In the genomic region with DNA sequence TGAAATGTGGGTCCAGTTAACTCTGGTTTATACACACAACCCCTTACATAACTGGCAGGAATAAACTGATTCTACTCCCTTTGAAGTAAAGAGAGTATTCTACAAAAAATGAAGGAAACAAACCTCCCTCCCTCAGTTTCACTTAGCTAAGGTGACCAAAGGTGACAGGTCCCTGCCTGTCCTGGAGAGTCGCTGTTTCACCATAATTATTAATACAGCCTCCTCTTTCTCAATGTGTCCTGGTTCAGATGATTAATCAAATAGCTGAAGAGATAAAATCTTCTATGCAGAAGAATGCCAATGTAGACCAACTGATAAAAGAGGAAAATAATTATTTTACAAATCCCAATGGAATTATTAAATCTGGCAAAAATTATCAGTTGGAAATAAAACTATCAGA, we compare ENCODE assay signal across 21 cellular contexts.
DNase-seq lines count a peak whose midpoint lies in the region; FAIRE-seq and TF ChIP-seq lines count a peak whose summit lies in the region.
"Had no signal": no experiment of that assay in that cellular context is flagged by ENCODE, and none has a peak within 500 bp of the region (broad histone marks: within the 10 kb centered on the region; RNA-seq: fewer than 3 reads in every experiment).

No MANE protein-coding gene starts in this region.

- peak overlapping the region; percentile 44 for H3K27ac Mint-ChIP-seq in nephron progenitor cell
- H3K27ac Mint-ChIP-seq: B cell; GM23338; T-helper 1 cell treated with Interleukin-12 subunit alpha and Interleukin-12 subunit beta and Interleukin-4 antibody, amounts not matched to agents 30 μg/mL and 1 μg/mL, for 36 hours had no signal

- FAIRE-seq in bronchial epithelial cell (lab: Jason Lieb, UNC) = no peak
- FAIRE-seq: A549, HTR-8/SVneo, RCC 7860 had no signal

- H3K4me3 ChIP-seq in DOHH2 (ENCODE audit: low read length) (no peak overlapping the region), bronchial epithelial cell (ENCODE audit: low read depth, low read length) (no peak overlapping the region), vagina (no peak overlapping the region)
- H3K4me3 ChIP-seq: A549, GM23338, MG63 had no signal

- H3K4me1 Mint-ChIP-seq in nephron progenitor cell = peaks cover 9% of the 10 kb centered on the region
- H3K4me1 Mint-ChIP-seq: B cell, GM23338 had no signal

- H3F3A ChIP-seq in DOHH2 (ENCODE audit: control insufficient read depth, insufficient read depth) = no peaks in the 10 kb centered on the region

- no peak overlapping the region for H3K4me3 Mint-ChIP-seq in nephron progenitor cell
- H3K4me3 Mint-ChIP-seq: B cell; GM23338; T-helper 1 cell treated with Interleukin-12 subunit alpha and Interleukin-12 subunit beta and Interleukin-4 antibody, amounts not matched to agents 30 μg/mL and 1 μg/mL, for 36 hours had no signal

- no peaks in the 10 kb centered on the region for H3K9me3 ChIP-seq in DOHH2 (ENCODE audit: control insufficient read depth, insufficient read depth, low read length)
- no peaks in the 10 kb centered on the region for H3K9me3 ChIP-seq in vagina
- H3K9me3 ChIP-seq: A549, MG63 had no signal

- no peaks in the 10 kb centered on the region for H3K27me3 Mint-ChIP-seq in nephron progenitor cell (ENCODE audit: low read depth, poor library complexity)

- H3K4me2 ChIP-seq in DOHH2 (ENCODE audit: low read length) = no peak overlapping the region
- H3K4me2 ChIP-seq: A549, GM23338, KMS-11 had no signal

- H3K9me2 ChIP-seq in DOHH2 (replicated peaks; ENCODE audit: control insufficient read depth, low read length) = no peaks in the 10 kb centered on the region

- DNase-seq in bronchial epithelial cell (ENCODE audit: low read depth) (peak; percentile 34), nephron progenitor cell (no peak), vagina (ENCODE audit: extremely low spot score in 2 of 2) (no peak), NCI-H1930 (lab: John Stamatoyannopoulos, UW) (no peak), NCI-H524 (lab: John Stamatoyannopoulos, UW) (no peak)
- DNase-seq: HCEC 1CT, IMR-90, MG63, NCI-H1092, NCI-H1436, NCI-H187 treated with DMSO at 0.1 percent for 48 hours, OCI-M1 had no signal

- H3K36me3 Mint-ChIP-seq in nephron progenitor cell (ENCODE audit: low read depth) = peaks cover 43% of the 10 kb centered on the region

- H3K4me1 ChIP-seq in DOHH2 (ENCODE audit: control insufficient read depth, low read length) (no peaks in the 10 kb centered on the region), vagina (peaks cover 8% of the 10 kb centered on the region)

- no peak for TF ChIP-seq POLR2A in vagina (IDR thresholded peaks at IDR 0.05)

- H4K20me1 ChIP-seq in DOHH2 (ENCODE audit: control insufficient read depth, insufficient read depth, low read depth, low read length) = no peaks in the 10 kb centered on the region

- intact Hi-C loops in vagina (cut with DNase I) = no loop called here

- no peaks in the 10 kb centered on the region for H3K79me2 ChIP-seq in DOHH2 (ENCODE audit: control insufficient read depth, low read length)

- H3K36me3 ChIP-seq in DOHH2 (ENCODE audit: control insufficient read depth, low read length) = no peaks in the 10 kb centered on the region
- H3K36me3 ChIP-seq in bronchial epithelial cell (ENCODE audit: control insufficient read depth, insufficient read depth, low read length) = peaks cover 1% of the 10 kb centered on the region
- no peaks in the 10 kb centered on the region for H3K36me3 ChIP-seq in vagina

- no peaks in the 10 kb centered on the region for H3K9me3 Mint-ChIP-seq in nephron progenitor cell
- H3K9me3 Mint-ChIP-seq: GM23338; T-helper 1 cell treated with Interleukin-12 subunit alpha and Interleukin-12 subunit beta and Interleukin-4 antibody, amounts not matched to agents 30 μg/mL and 1 μg/mL, for 36 hours had no signal

- H3K27me3 ChIP-seq in DOHH2 (ENCODE audit: control insufficient read depth, low read length) (peaks cover 1% of the 10 kb centered on the region; the same call in 1 of the 2 replicates), bronchial epithelial cell (ENCODE audit: control insufficient read depth, insufficient read depth, low read length) (no peaks in the 10 kb centered on the region), vagina (no peaks in the 10 kb centered on the region)
- H3K27me3 ChIP-seq: MG63 had no signal

- peak; percentile 13 for TF ChIP-seq CTCF in DOHH2 (IDR thresholded peaks at IDR 0.05; ENCODE audit: low read depth, low read length, poor library complexity, severe bottlenecking)
- 0 out of 2 replicates have a peak, but pooled peaks have one; percentile 15 for TF ChIP-seq CTCF in LNCAP (IDR thresholded peaks at IDR 0.05)
- no peak for TF ChIP-seq CTCF in bronchial epithelial cell (IDR thresholded peaks at IDR 0.05; ENCODE audit: insufficient read depth, low read length, severe bottlenecking)
- no peak for TF ChIP-seq CTCF in nephron progenitor cell (IDR thresholded peaks at IDR 0.05)
- no peak for TF ChIP-seq CTCF in vagina (IDR thresholded peaks at IDR 0.05)

- no peak overlapping the region for H3K27ac ChIP-seq in DOHH2 (ENCODE audit: low read depth, low read length)
- H3K27ac ChIP-seq in vagina = no peak overlapping the region
- H3K27ac ChIP-seq: A549, KMS-11 had no signal

Comparison
In these comparisons a context has a peak if more than half of its experiments do, and no peak if none do; other contexts are left out.
1. CTCF ChIP-seq: peak in DOHH2 (single experiment) and LNCAP (single experiment); none in bronchial epithelial cell (single experiment), nephron progenitor cell (single experiment) and vagina (0 of 3).